In the genomic region with DNA sequence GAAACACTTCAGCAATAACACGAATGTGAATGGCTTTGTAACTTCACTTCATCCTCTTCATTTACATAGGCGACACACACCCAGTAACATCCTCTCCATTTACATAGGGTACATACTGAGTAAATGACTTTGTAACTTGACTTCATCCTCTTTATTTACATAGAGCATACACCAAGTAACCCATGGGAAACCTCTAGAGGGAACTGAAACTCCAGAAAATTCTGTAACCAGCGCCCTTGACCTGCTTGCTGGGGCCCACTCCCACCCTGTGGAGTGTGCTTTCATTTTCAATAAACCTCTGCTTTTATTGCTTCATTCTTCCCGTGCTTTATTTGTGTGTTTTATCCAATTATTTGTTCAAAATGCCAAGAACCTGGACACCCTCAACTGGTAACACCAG, we compare ENCODE assay signal across 14 cellular contexts.
A peak's percentile ranks its signal among the peaks of the same experiment; 100 is the strongest.
DNase-seq lines count a peak whose midpoint lies in the region; ATAC-seq and TF ChIP-seq lines count a peak whose summit lies in the region.
"Had no signal": no experiment of that assay in that cellular context is flagged by ENCODE, and none has a peak within 500 bp of the region (broad histone marks: within the 10 kb centered on the region; RNA-seq: fewer than 3 reads in every experiment).

No MANE protein-coding gene starts in this region.

- H3K27me3 ChIP-seq in upper lobe of right lung: no peaks in the 10 kb centered on the region
- H3K27me3 ChIP-seq: cardiac muscle cell had no signal

- no peaks in the 10 kb centered on the region for H3K4me1 ChIP-seq in upper lobe of right lung

- no peak overlapping the region for H3K27ac ChIP-seq in upper lobe of right lung
- H3K27ac ChIP-seq: 22Rv1, cardiac muscle cell, thoracic aorta had no signal

- H3K4me3 ChIP-seq in upper lobe of right lung: no peak overlapping the region
- H3K4me3 ChIP-seq: cardiac muscle cell, thoracic aorta had no signal

- H3K9me3 ChIP-seq in upper lobe of right lung: no peaks in the 10 kb centered on the region
- no peaks in the 10 kb centered on the region for H3K9me3 ChIP-seq in T-helper 17 cell (ENCODE audit: control insufficient read depth, low read length, poor library complexity, severe bottlenecking)
- H3K9me3 ChIP-seq: thoracic aorta had no signal

- TF ChIP-seq CTCF in upper lobe of right lung (IDR thresholded peaks at IDR 0.05): no peak

- intact Hi-C loops in upper lobe of right lung (cut with DNase I): no loop called here

- DNase-seq in SIG-M5 treated with dmso at 0.1 percent for 504 hours (lab: John Stamatoyannopoulos, UW; ENCODE audit: unreplicated experiment): peak; percentile 19
- no peak for DNase-seq in SIG-M5 (lab: John Stamatoyannopoulos, UW)
- DNase-seq in upper lobe of right lung: no peak
- no peak for DNase-seq in T-helper 17 cell
- DNase-seq in foreskin melanocyte: no peak
- no peak for DNase-seq in amniotic stem cell (lab: John Stamatoyannopoulos, UW)
- DNase-seq: H9; NCI-H1048; stimulated activated CD4-positive, alpha-beta T cell treated with anti-CD3 and anti-CD28 coated beads, Interleukin-2, amount 100 ng/mL, for 48 hours had no signal

- no peaks in the 10 kb centered on the region for H3K36me3 Mint-ChIP-seq in T-helper 17 cell (ENCODE audit: low read depth)

- H3K27me3 Mint-ChIP-seq in T-helper 17 cell: peaks cover 5% of the 10 kb centered on the region

- H3K36me3 ChIP-seq in upper lobe of right lung: no peaks in the 10 kb centered on the region
- H3K36me3 ChIP-seq: cardiac muscle cell, thoracic aorta had no signal

- ATAC-seq in HG02642 (IDR thresholded peaks at IDR 0.05; ENCODE audit: poor library complexity, unreplicated experiment) (peak; percentile 94), HG03439 (IDR thresholded peaks at IDR 0.05; ENCODE audit: unreplicated experiment) (peak; percentile 72), upper lobe of right lung (peak; percentile 70), T-helper 17 cell (no peak)

- H3K27ac Mint-ChIP-seq in T-helper 17 cell: no peak overlapping the region
- H3K27ac Mint-ChIP-seq: H9 had no signal

- H3K4me3 Mint-ChIP-seq in T-helper 17 cell: no peak overlapping the region
- H3K4me3 Mint-ChIP-seq: H9 had no signal

- no peaks in the 10 kb centered on the region for H3K4me1 Mint-ChIP-seq in T-helper 17 cell
